2 cellular contexts compared by ENCODE assay signal in the genomic region with DNA sequence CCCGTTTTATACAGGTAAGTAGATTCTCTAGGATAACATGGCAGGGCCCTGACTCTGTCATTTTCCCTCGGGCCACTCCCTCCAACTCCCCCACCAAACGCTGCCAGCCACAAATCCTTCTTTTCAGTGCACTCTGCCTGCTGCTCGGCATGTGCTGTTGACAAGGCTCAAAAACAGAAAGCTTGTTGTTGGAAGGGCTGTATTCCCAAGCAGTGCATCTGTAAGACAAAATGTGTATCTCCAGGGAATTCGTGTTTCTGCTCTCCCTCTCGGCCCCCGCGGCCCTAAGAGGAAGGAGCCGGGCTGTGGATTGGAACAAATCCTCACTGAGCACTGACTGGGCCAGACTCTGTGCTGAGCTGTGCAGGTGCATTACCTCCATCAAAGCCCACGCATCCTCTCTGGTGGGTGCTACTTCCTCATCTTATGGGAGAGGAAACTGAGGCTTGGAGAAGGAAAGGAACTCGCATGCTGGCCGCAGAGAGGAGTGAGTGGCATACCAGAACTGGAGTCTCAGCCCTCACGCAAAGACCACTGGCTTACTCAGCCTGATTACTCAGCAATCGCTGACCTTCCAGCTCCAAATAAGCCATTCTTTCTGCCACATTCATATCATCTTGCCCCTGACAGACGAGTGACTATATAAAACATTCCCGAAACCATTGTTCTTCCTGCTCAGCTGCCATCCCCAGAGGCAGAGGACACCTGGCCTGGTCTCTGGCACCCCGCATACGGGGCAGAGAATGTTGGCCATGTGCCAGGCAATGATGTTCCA.
TF ChIP-seq lines count a peak whose summit lies in the region.

No MANE protein-coding gene starts in this region.

TF ChIP-seq in SK-N-SH, 30 proteins besides CTCF, POLR2A, EP300 and RAD21 (continued from another document):
- TF ChIP-seq, protein P1, sequence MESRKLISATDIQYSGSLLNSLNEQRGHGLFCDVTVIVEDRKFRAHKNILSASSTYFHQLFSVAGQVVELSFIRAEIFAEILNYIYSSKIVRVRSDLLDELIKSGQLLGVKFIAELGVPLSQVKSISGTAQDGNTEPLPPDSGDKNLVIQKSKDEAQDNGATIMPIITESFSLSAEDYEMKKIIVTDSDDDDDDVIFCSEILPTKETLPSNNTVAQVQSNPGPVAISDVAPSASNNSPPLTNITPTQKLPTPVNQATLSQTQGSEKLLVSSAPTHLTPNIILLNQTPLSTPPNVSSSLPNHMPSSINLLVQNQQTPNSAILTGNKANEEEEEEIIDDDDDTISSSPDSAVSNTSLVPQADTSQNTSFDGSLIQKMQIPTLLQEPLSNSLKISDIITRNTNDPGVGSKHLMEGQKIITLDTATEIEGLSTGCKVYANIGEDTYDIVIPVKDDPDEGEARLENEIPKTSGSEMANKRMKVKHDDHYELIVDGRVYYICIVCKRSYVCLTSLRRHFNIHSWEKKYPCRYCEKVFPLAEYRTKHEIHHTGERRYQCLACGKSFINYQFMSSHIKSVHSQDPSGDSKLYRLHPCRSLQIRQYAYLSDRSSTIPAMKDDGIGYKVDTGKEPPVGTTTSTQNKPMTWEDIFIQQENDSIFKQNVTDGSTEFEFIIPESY (IDR thresholded peaks at IDR 0.05; ENCODE audit: borderline replicate concordance, low read depth): no peak
- no peak for TF ChIP-seq SMC3 (IDR thresholded peaks at IDR 0.05; ENCODE audit: low read depth, low read length)
- TF ChIP-seq, protein P2, sequence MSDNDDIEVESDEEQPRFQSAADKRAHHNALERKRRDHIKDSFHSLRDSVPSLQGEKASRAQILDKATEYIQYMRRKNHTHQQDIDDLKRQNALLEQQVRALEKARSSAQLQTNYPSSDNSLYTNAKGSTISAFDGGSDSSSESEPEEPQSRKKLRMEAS (IDR thresholded peaks at IDR 0.05; ENCODE audit: low read depth): no peak
- TF ChIP-seq FOXM1 (IDR thresholded peaks at IDR 0.05; ENCODE audit: low read depth): no peak
- TF ChIP-seq NFIC (IDR thresholded peaks at IDR 0.05; ENCODE audit: borderline replicate concordance): peak; percentile 37; the same call in 1 of the 2 replicates
- no peak for TF ChIP-seq RXRA (IDR thresholded peaks at IDR 0.05; ENCODE audit: borderline replicate concordance, low read depth)
- TF ChIP-seq FOSL2 (IDR thresholded peaks at IDR 0.05; ENCODE audit: borderline replicate concordance, low read depth): 0 out of 2 replicates have a peak, but pooled peaks have one; percentile 14
- TF ChIP-seq TAF1 (IDR thresholded peaks at IDR 0.05; ENCODE audit: borderline replicate concordance, low read depth, low read length): no peak
TF ChIP-seq in SK-N-SH: peak in this region for 3.

TF ChIP-seq in SK-N-SH treated with all-trans-retinoic acid at 6 μM for 48 hours, 23 proteins besides CTCF, POLR2A, EP300 and RAD21 (continued from another document):
- TF ChIP-seq, protein P3, sequence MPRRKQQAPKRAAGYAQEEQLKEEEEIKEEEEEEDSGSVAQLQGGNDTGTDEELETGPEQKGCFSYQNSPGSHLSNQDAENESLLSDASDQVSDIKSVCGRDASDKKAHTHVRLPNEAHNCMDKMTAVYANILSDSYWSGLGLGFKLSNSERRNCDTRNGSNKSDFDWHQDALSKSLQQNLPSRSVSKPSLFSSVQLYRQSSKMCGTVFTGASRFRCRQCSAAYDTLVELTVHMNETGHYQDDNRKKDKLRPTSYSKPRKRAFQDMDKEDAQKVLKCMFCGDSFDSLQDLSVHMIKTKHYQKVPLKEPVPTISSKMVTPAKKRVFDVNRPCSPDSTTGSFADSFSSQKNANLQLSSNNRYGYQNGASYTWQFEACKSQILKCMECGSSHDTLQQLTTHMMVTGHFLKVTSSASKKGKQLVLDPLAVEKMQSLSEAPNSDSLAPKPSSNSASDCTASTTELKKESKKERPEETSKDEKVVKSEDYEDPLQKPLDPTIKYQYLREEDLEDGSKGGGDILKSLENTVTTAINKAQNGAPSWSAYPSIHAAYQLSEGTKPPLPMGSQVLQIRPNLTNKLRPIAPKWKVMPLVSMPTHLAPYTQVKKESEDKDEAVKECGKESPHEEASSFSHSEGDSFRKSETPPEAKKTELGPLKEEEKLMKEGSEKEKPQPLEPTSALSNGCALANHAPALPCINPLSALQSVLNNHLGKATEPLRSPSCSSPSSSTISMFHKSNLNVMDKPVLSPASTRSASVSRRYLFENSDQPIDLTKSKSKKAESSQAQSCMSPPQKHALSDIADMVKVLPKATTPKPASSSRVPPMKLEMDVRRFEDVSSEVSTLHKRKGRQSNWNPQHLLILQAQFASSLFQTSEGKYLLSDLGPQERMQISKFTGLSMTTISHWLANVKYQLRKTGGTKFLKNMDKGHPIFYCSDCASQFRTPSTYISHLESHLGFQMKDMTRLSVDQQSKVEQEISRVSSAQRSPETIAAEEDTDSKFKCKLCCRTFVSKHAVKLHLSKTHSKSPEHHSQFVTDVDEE (CRISPR knock-in tag; IDR thresholded peaks at IDR 0.05): no peak
- TF ChIP-seq ZNF8 (CRISPR knock-in tag; IDR thresholded peaks at IDR 0.05) (no peak), ZNF70 (CRISPR knock-in tag; IDR thresholded peaks at IDR 0.05) (no peak), CSDC2 (CRISPR knock-in tag; IDR thresholded peaks at IDR 0.05) (no peak)
- TF ChIP-seq, protein P4, sequence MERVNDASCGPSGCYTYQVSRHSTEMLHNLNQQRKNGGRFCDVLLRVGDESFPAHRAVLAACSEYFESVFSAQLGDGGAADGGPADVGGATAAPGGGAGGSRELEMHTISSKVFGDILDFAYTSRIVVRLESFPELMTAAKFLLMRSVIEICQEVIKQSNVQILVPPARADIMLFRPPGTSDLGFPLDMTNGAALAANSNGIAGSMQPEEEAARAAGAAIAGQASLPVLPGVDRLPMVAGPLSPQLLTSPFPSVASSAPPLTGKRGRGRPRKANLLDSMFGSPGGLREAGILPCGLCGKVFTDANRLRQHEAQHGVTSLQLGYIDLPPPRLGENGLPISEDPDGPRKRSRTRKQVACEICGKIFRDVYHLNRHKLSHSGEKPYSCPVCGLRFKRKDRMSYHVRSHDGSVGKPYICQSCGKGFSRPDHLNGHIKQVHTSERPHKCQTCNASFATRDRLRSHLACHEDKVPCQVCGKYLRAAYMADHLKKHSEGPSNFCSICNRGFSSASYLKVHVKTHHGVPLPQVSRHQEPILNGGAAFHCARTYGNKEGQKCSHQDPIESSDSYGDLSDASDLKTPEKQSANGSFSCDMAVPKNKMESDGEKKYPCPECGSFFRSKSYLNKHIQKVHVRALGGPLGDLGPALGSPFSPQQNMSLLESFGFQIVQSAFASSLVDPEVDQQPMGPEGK (CRISPR knock-in tag; IDR thresholded peaks at IDR 0.05; ENCODE audit: borderline replicate concordance): no peak
TF ChIP-seq in SK-N-SH treated with all-trans-retinoic acid at 6 μM for 48 hours: peak in this region for 0.
